ENCODE assay signal across 2 cellular contexts in genomic region chr10:13957856-13958255, GRCh38.
TF ChIP-seq lines count a peak whose summit lies in the region.

No MANE protein-coding gene starts in this region.

TF ChIP-seq in WTC11, 78 proteins besides CTCF, POLR2A, EP300 and RAD21:
- no peak for TF ChIP-seq ERG (CRISPR knock-in tag; IDR thresholded peaks at IDR 0.05)
TF ChIP-seq in WTC11: peak in this region for 0.

TF ChIP-seq in H1, 55 proteins besides CTCF, POLR2A, EP300 and RAD21:
- TF ChIP-seq ATF2 (IDR thresholded peaks at IDR 0.05; ENCODE audit: low read length) (no peak), RXRA (IDR thresholded peaks at IDR 0.05; ENCODE audit: insufficient read depth, low read depth, low read length) (no peak), NRF1 (IDR thresholded peaks at IDR 0.05; ENCODE audit: low read depth, low read length) (no peak), RFX5 (IDR thresholded peaks at IDR 0.05; ENCODE audit: borderline replicate concordance, low read depth, low read length) (no peak), CREB1 (IDR thresholded peaks at IDR 0.05) (no peak), GTF2F1 (IDR thresholded peaks at IDR 0.05; ENCODE audit: borderline replicate concordance, low read depth, low read length) (no peak), GABPA (IDR thresholded peaks at IDR 0.05; ENCODE audit: borderline replicate concordance, insufficient read depth, low read length) (no peak), PHF8 (conservative IDR thresholded peaks at IDR 0.05; ENCODE audit: low read depth, low read length) (no peak), POU5F1 (IDR thresholded peaks at IDR 0.05; ENCODE audit: low read depth, low read length) (no peak), JUN (IDR thresholded peaks at IDR 0.05; ENCODE audit: low read depth, low read length) (no peak), E2F6 (IDR thresholded peaks at IDR 0.05) (no peak), CHD2 (IDR thresholded peaks at IDR 0.05; ENCODE audit: low read length) (no peak), EGR1 (IDR thresholded peaks at IDR 0.05; ENCODE audit: borderline replicate concordance, low read depth, low read length) (no peak), KDM5A (IDR thresholded peaks at IDR 0.05; ENCODE audit: low read length) (no peak), YY1 (IDR thresholded peaks at IDR 0.05; ENCODE audit: low read depth, low read length) (no peak), TAF7 (optimal IDR thresholded peaks at IDR 0.05; ENCODE audit: borderline replicate concordance, low read depth, low read length) (no peak), ZNF274 (IDR thresholded peaks at IDR 0.05; ENCODE audit: borderline replicate concordance, extremely low read depth, low read length) (no peak), BACH1 (IDR thresholded peaks at IDR 0.05; ENCODE audit: low read length) (no peak), KDM4A (IDR thresholded peaks at IDR 0.05; ENCODE audit: low read depth, low read length, severe bottlenecking) (no peak)
TF ChIP-seq in H1: peak in this region for 0.
